In the genomic region with DNA sequence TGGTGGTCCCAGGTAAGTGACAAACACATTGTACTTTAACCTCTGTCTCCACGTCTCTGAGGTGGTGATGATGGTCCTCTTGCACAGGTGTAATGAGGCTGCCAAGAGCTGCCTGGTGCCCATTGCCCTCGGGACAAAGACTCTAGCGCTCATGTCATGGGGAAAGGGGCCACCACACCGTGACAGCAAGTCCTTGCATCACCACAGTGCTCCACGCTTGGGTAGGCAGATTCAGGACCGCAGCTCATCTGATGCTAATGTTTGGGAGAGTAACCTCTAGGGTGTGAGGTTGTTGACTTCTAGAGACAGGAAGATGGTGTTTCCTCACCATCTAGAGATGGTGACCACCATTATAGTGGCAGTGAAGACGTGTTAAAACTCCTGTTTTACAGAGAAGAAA, we compare ENCODE assay signal across 40 cellular contexts.
"Had no signal": no experiment of that assay in that cellular context is flagged by ENCODE, and none has a peak within 500 bp of the region (broad histone marks: within the 10 kb centered on the region; RNA-seq: fewer than 3 reads in every experiment).

No MANE protein-coding gene starts in this region.

- H3K27me3 ChIP-seq: adrenal gland, ascending aorta, body of pancreas, brain microvascular endothelial cell, breast epithelium, cardiac muscle cell had no signal

- H3K4me1 ChIP-seq: adrenal gland, ascending aorta, body of pancreas, breast epithelium had no signal

- ATAC-seq: activated naive CD4-positive, alpha-beta T cell treated with anti-CD3 and anti-CD28 coated beads, Interleukin-2, amount 50 U/mL, for 72 hours; activated naive CD8-positive, alpha-beta T cell treated with anti-CD3 and anti-CD28 coated beads, Interleukin-2, amount 50 U/mL, for 24 hours; activated T-cell treated with anti-CD3 and anti-CD28 coated beads, Interleukin-2, amount 50 U/mL, for 4 hours; activated T-cell treated with anti-CD3 and anti-CD28 coated beads, Interleukin-2, amount 50 U/mL, for 72 hours; activated T-helper 17 cell treated with anti-CD3 and anti-CD28 coated beads, Interleukin-2, amount 50 U/mL, for 72 hours; body of pancreas had no signal

- H3K36me3 Mint-ChIP-seq: activated naive CD4-positive, alpha-beta T cell treated with anti-CD3 and anti-CD28 coated beads, Interleukin-2, amount 10 ng/mL, durations not matched to agents 7 days and 5 days; activated naive CD4-positive, alpha-beta T cell treated with anti-CD3 and anti-CD28 coated beads, Interleukin-2, amount 50 U/mL, for 24 hours; activated naive CD4-positive, alpha-beta T cell treated with anti-CD3 and anti-CD28 coated beads, Interleukin-2, amount 50 U/mL, for 72 hours; activated naive CD8-positive, alpha-beta T cell; activated naive CD8-positive, alpha-beta T cell treated with anti-CD3 and anti-CD28 coated beads for 36 hours; activated naive CD8-positive, alpha-beta T cell treated with anti-CD3 and anti-CD28 coated beads, Interleukin-2, amount 10 ng/mL, durations not matched to agents 7 days and 5 days; brain had no signal

- H3K4me1 Mint-ChIP-seq: activated naive CD4-positive, alpha-beta T cell treated with anti-CD3 and anti-CD28 coated beads, Interleukin-2, amount 10 ng/mL, durations not matched to agents 7 days and 5 days; activated naive CD4-positive, alpha-beta T cell treated with anti-CD3 and anti-CD28 coated beads, Interleukin-2, amount 50 U/mL, for 24 hours; activated naive CD8-positive, alpha-beta T cell treated with anti-CD3 and anti-CD28 coated beads for 36 hours; activated naive CD8-positive, alpha-beta T cell treated with anti-CD3 and anti-CD28 coated beads, Interleukin-2, amount 10 ng/mL, durations not matched to agents 7 days and 5 days; activated naive CD8-positive, alpha-beta T cell treated with anti-CD3 and anti-CD28 coated beads, Interleukin-2, amount 50 U/mL, for 24 hours; activated T-helper 17 cell treated with anti-CD3 and anti-CD28 coated beads, Interleukin-2, amount 50 U/mL, for 72 hours; brain; central memory CD8-positive, alpha-beta T cell had no signal

- H3K4me3 ChIP-seq: adrenal gland, ascending aorta, body of pancreas, breast epithelium, cardiac muscle cell had no signal

- H3K9me3 Mint-ChIP-seq: activated naive CD4-positive, alpha-beta T cell treated with anti-CD3 and anti-CD28 coated beads for 36 hours; activated naive CD4-positive, alpha-beta T cell treated with anti-CD3 and anti-CD28 coated beads, Interleukin-2, amount 10 ng/mL, durations not matched to agents 7 days and 5 days; activated naive CD4-positive, alpha-beta T cell treated with anti-CD3 and anti-CD28 coated beads, Interleukin-2, amount 50 U/mL, for 24 hours; activated naive CD4-positive, alpha-beta T cell treated with anti-CD3 and anti-CD28 coated beads, Interleukin-2, amount 50 U/mL, for 72 hours; activated naive CD8-positive, alpha-beta T cell treated with anti-CD3 and anti-CD28 coated beads for 36 hours; activated naive CD8-positive, alpha-beta T cell treated with anti-CD3 and anti-CD28 coated beads, Interleukin-2, amount 10 ng/mL, durations not matched to agents 7 days and 5 days; activated naive CD8-positive, alpha-beta T cell treated with anti-CD3 and anti-CD28 coated beads, Interleukin-2, amount 50 U/mL, for 24 hours; activated T-cell treated with anti-CD3 and anti-CD28 coated beads, Interleukin-2, amount 50 U/mL, for 24 hours; activated T-cell treated with anti-CD3 and anti-CD28 coated beads, Interleukin-2, amount 50 U/mL, for 4 hours; activated T-cell treated with anti-CD3 and anti-CD28 coated beads, Interleukin-2, amount 50 U/mL, for 72 hours; activated T-helper 1 cell treated with anti-CD3 and anti-CD28 coated beads, Interleukin-12 subunit alpha, Interleukin-12 subunit beta, Interleukin-2, Interleukin-4 antibody, amounts not matched to agents 30 ng/mL and 10 ng/mL and 1 ng/mL, durations not matched to agents 14 hours and 24 hours and 36 hours; activated T-helper 17 cell treated with anti-CD3 and anti-CD28 coated beads, Interleukin-2, amount 50 U/mL, for 72 hours; activated T-helper 2 cell treated with anti-CD3 and anti-CD28 coated beads, Interferon-gamma antibody, Interleukin-2, Interleukin-4, amounts not matched to agents 10 μg/mL and 5 μg/mL and 100 μg/mL, durations not matched to agents 14 hours and 24 hours and 36 hours; brain; central memory CD8-positive, alpha-beta T cell had no signal

- H3K27ac Mint-ChIP-seq: activated naive CD4-positive, alpha-beta T cell treated with anti-CD3 and anti-CD28 coated beads for 36 hours; activated naive CD4-positive, alpha-beta T cell treated with anti-CD3 and anti-CD28 coated beads, Interleukin-2, amount 10 ng/mL, durations not matched to agents 7 days and 5 days; activated naive CD4-positive, alpha-beta T cell treated with anti-CD3 and anti-CD28 coated beads, Interleukin-2, amount 50 U/mL, for 24 hours; activated naive CD4-positive, alpha-beta T cell treated with anti-CD3 and anti-CD28 coated beads, Interleukin-2, amount 50 U/mL, for 72 hours; activated naive CD8-positive, alpha-beta T cell; activated naive CD8-positive, alpha-beta T cell treated with anti-CD3 and anti-CD28 coated beads for 36 hours; activated naive CD8-positive, alpha-beta T cell treated with anti-CD3 and anti-CD28 coated beads, Interleukin-2, amount 10 ng/mL, durations not matched to agents 7 days and 5 days; activated naive CD8-positive, alpha-beta T cell treated with anti-CD3 and anti-CD28 coated beads, Interleukin-2, amount 50 U/mL, for 24 hours; activated T-cell treated with anti-CD3 and anti-CD28 coated beads, Interleukin-2, amount 50 U/mL, for 24 hours; activated T-cell treated with anti-CD3 and anti-CD28 coated beads, Interleukin-2, amount 50 U/mL, for 72 hours; activated T-helper 1 cell treated with anti-CD3 and anti-CD28 coated beads, Interleukin-12 subunit alpha, Interleukin-12 subunit beta, Interleukin-2, Interleukin-4 antibody, amounts not matched to agents 30 ng/mL and 10 ng/mL and 1 ng/mL, durations not matched to agents 14 hours and 24 hours and 36 hours; activated T-helper 17 cell treated with anti-CD3 and anti-CD28 coated beads, Interleukin-2, amount 50 U/mL, for 72 hours; activated T-helper 2 cell treated with anti-CD3 and anti-CD28 coated beads, Interferon-gamma antibody, Interleukin-2, Interleukin-4, amounts not matched to agents 10 μg/mL and 5 μg/mL and 100 μg/mL, durations not matched to agents 14 hours and 24 hours and 36 hours; brain had no signal

- DNase-seq: activated effector memory CD4-positive, alpha-beta T cell treated with anti-CD3 and anti-CD28 coated beads, Interleukin-2, amount 50 U/mL, for 16 hours; activated effector memory CD4-positive, alpha-beta T cell treated with Interleukin-2 at 50 U/mL for 16 hours; activated gamma-delta T cell; activated gamma-delta T cell treated with Interleukin-2 at 50 U/mL for 16 hours; activated naive CD4-positive, alpha-beta T cell; activated naive CD4-positive, alpha-beta T cell treated with anti-CD3 and anti-CD28 coated beads for 36 hours; activated naive CD4-positive, alpha-beta T cell treated with anti-CD3 and anti-CD28 coated beads, Interleukin-2, amount 10 ng/mL, durations not matched to agents 7 days and 5 days; activated naive CD4-positive, alpha-beta T cell treated with anti-CD3 and anti-CD28 coated beads, Interleukin-2, amount 50 U/mL, for 16 hours; activated naive CD4-positive, alpha-beta T cell treated with Interleukin-2 at 50 U/mL for 16 hours; activated naive CD8-positive, alpha-beta T cell treated with anti-CD3 and anti-CD28 coated beads for 36 hours; activated naive CD8-positive, alpha-beta T cell treated with anti-CD3 and anti-CD28 coated beads, Interleukin-2, amount 10 ng/mL, durations not matched to agents 7 days and 5 days; activated naive CD8-positive, alpha-beta T cell treated with anti-CD3 and anti-CD28 coated beads, Interleukin-2, amount 50 U/mL, for 24 hours; activated T-cell treated with anti-CD3 and anti-CD28 coated beads, Interleukin-2, amount 50 U/mL, for 1 hour; activated T-cell treated with anti-CD3 and anti-CD28 coated beads, Interleukin-2, amount 50 U/mL, for 24 hours; activated T-cell treated with anti-CD3 and anti-CD28 coated beads, Interleukin-2, amount 50 U/mL, for 4 hours; activated T-cell treated with anti-CD3 and anti-CD28 coated beads, Interleukin-2, amount 50 U/mL, for 48 hours; activated T-cell treated with anti-CD3 and anti-CD28 coated beads, Interleukin-2, amount 50 U/mL, for 72 hours; adrenal gland; amniotic stem cell; amygdala; anterior cingulate cortex; aorta; body of pancreas; brain microvascular endothelial cell; caudate nucleus; central memory CD4-positive, alpha-beta T cell; cerebellar nuclear complex had no signal

- H3K27ac ChIP-seq: adrenal gland, ascending aorta, body of pancreas, brain microvascular endothelial cell, breast epithelium, cardiac muscle cell had no signal

- H3K9me3 ChIP-seq: adrenal gland, ascending aorta, body of pancreas, breast epithelium had no signal

- FAIRE-seq: astrocyte, bronchial epithelial cell had no signal

- H3K4me3 Mint-ChIP-seq: activated naive CD4-positive, alpha-beta T cell treated with anti-CD3 and anti-CD28 coated beads for 36 hours; activated naive CD4-positive, alpha-beta T cell treated with anti-CD3 and anti-CD28 coated beads, Interleukin-2, amount 10 ng/mL, durations not matched to agents 7 days and 5 days; activated naive CD4-positive, alpha-beta T cell treated with anti-CD3 and anti-CD28 coated beads, Interleukin-2, amount 50 U/mL, for 24 hours; activated naive CD8-positive, alpha-beta T cell; activated naive CD8-positive, alpha-beta T cell treated with anti-CD3 and anti-CD28 coated beads for 36 hours; activated naive CD8-positive, alpha-beta T cell treated with anti-CD3 and anti-CD28 coated beads, Interleukin-2, amount 10 ng/mL, durations not matched to agents 7 days and 5 days; activated naive CD8-positive, alpha-beta T cell treated with anti-CD3 and anti-CD28 coated beads, Interleukin-2, amount 50 U/mL, for 24 hours; activated T-cell treated with anti-CD3 and anti-CD28 coated beads, Interleukin-2, amount 50 U/mL, for 24 hours; activated T-cell treated with anti-CD3 and anti-CD28 coated beads, Interleukin-2, amount 50 U/mL, for 4 hours; activated T-cell treated with anti-CD3 and anti-CD28 coated beads, Interleukin-2, amount 50 U/mL, for 72 hours; activated T-helper 1 cell treated with anti-CD3 and anti-CD28 coated beads, Interleukin-12 subunit alpha, Interleukin-12 subunit beta, Interleukin-2, Interleukin-4 antibody, amounts not matched to agents 30 ng/mL and 10 ng/mL and 1 ng/mL, durations not matched to agents 14 hours and 24 hours and 36 hours; activated T-helper 17 cell treated with anti-CD3 and anti-CD28 coated beads, Interleukin-2, amount 50 U/mL, for 72 hours; brain; central memory CD8-positive, alpha-beta T cell had no signal

- H3K27me3 Mint-ChIP-seq: activated naive CD4-positive, alpha-beta T cell treated with anti-CD3 and anti-CD28 coated beads, Interleukin-2, amount 10 ng/mL, durations not matched to agents 7 days and 5 days; activated naive CD8-positive, alpha-beta T cell treated with anti-CD3 and anti-CD28 coated beads for 36 hours had no signal

- H3K36me3 ChIP-seq: adrenal gland, ascending aorta, brain microvascular endothelial cell, breast epithelium, cardiac muscle cell had no signal
